Comparison of ENCODE assay signal across 1 cellular context in genomic region chr7:2710901-2711551, GRCh38.
TF ChIP-seq lines count a peak whose summit lies in the region.

No MANE protein-coding gene starts in this region.

TF ChIP-seq in GM12878, 131 proteins besides CTCF, POLR2A, EP300 and RAD21 (continued from another document and continues in another):
- no peak for TF ChIP-seq ZNF24 (IDR thresholded peaks at IDR 0.05)
- TF ChIP-seq SKIL (IDR thresholded peaks at IDR 0.05; ENCODE audit: low read depth, poor library complexity, severe bottlenecking) = peak; percentile 49
- TF ChIP-seq PAX5 (IDR thresholded peaks at IDR 0.05; ENCODE audit: borderline replicate concordance, low read depth, low read length) = peak; percentile 35; the same call in 1 of the 2 replicates
- no peak for TF ChIP-seq GABPA (IDR thresholded peaks at IDR 0.05; ENCODE audit: low read depth)
- TF ChIP-seq CREM (IDR thresholded peaks at IDR 0.05; ENCODE audit: low read depth) = peak; percentile 28; the same call in 1 of the 2 replicates
- 0 out of 2 replicates have a peak, but pooled peaks have one; percentile 49 for TF ChIP-seq TCF3 (IDR thresholded peaks at IDR 0.05; ENCODE audit: borderline replicate concordance, insufficient read depth, low read depth, low read length)
- TF ChIP-seq NFXL1 (IDR thresholded peaks at IDR 0.05; ENCODE audit: borderline replicate concordance) = no peak
- TF ChIP-seq ZNF622 (IDR thresholded peaks at IDR 0.05) = no peak
- TF ChIP-seq RAD51 (IDR thresholded peaks at IDR 0.05) = no peak
- peak; percentile 55; the same call in 1 of the 3 replicates for TF ChIP-seq POU2F2 (IDR thresholded peaks at IDR 0.05; ENCODE audit: borderline replicate concordance, low read depth, low read length)
- TF ChIP-seq BHLHE40 (IDR thresholded peaks at IDR 0.05; ENCODE audit: borderline replicate concordance in 1 of 2, low read depth in 2 of 2, low read length in 1 of 2) = peak; percentile 60 to 64; a peak in 3 of 4 replicates
- peak; percentile 78 for TF ChIP-seq NR2F1 (conservative IDR thresholded peaks at IDR 0.05)
- no peak for TF ChIP-seq E2F8 (IDR thresholded peaks at IDR 0.05; ENCODE audit: low read depth, partially characterized antibody)
- TF ChIP-seq JUND (IDR thresholded peaks at IDR 0.05; ENCODE audit: low read depth, low read length) = no peak; the same call in 1 of the 2 replicates
- TF ChIP-seq NFYA (IDR thresholded peaks at IDR 0.05; ENCODE audit: borderline replicate concordance, low read depth, low read length) = no peak
- TF ChIP-seq ATF2 (IDR thresholded peaks at IDR 0.05; ENCODE audit: low read length) = no peak
- TF ChIP-seq SIX5 (IDR thresholded peaks at IDR 0.05; ENCODE audit: low read depth, low read length, severe bottlenecking) = no peak
- TF ChIP-seq CHD4 (IDR thresholded peaks at IDR 0.05) = no peak
- no peak for TF ChIP-seq FOXK2 (IDR thresholded peaks at IDR 0.05)
- peak; percentile 63 for TF ChIP-seq PKNOX1 (IDR thresholded peaks at IDR 0.05)
- TF ChIP-seq NBN (IDR thresholded peaks at IDR 0.05) = peak; percentile 47; the same call in 1 of the 2 replicates
- no peak for TF ChIP-seq WRNIP1 (IDR thresholded peaks at IDR 0.05; ENCODE audit: borderline replicate concordance, low read depth, low read length)
- no peak for TF ChIP-seq IRF5 (IDR thresholded peaks at IDR 0.05; ENCODE audit: borderline replicate concordance)
- no peak for TF ChIP-seq MTA3 (IDR thresholded peaks at IDR 0.05; ENCODE audit: borderline replicate concordance, low read length)
- peak; percentile 68; the same call in 1 of the 2 replicates for TF ChIP-seq TCF12 (IDR thresholded peaks at IDR 0.05; ENCODE audit: low read depth, low read length)
- TF ChIP-seq SREBF1 (IDR thresholded peaks at IDR 0.05; ENCODE audit: low read length) = no peak
- TF ChIP-seq RB1 (IDR thresholded peaks at IDR 0.05; ENCODE audit: borderline replicate concordance) = no peak
- TF ChIP-seq ZNF217 (IDR thresholded peaks at IDR 0.05) = no peak
- TF ChIP-seq EED (IDR thresholded peaks at IDR 0.05; ENCODE audit: low read depth) = peak; percentile 83
- TF ChIP-seq KDM1A (IDR thresholded peaks at IDR 0.05; ENCODE audit: borderline replicate concordance) = no peak
- TF ChIP-seq MXI1 (IDR thresholded peaks at IDR 0.05; ENCODE audit: low read depth, low read length) = peak; percentile 55; the same call in 1 of the 2 replicates
- no peak for TF ChIP-seq CBX5 (IDR thresholded peaks at IDR 0.05; ENCODE audit: low read depth)
- TF ChIP-seq RCOR1 (conservative IDR thresholded peaks at IDR 0.05; ENCODE audit: low read depth, low read length) = no peak
- TF ChIP-seq ATF7 (IDR thresholded peaks at IDR 0.05; ENCODE audit: low read depth) = peak; percentile 82
- no peak; the same call in 1 of the 2 replicates for TF ChIP-seq TBL1XR1 (IDR thresholded peaks at IDR 0.05; ENCODE audit: low read depth, low read length)
- no peak for TF ChIP-seq STAT3 (IDR thresholded peaks at IDR 0.05; ENCODE audit: low read depth, low read length)
- TF ChIP-seq ZBTB11 (CRISPR knock-in tag; IDR thresholded peaks at IDR 0.05) = no peak
- TF ChIP-seq EZH2 (IDR thresholded peaks at IDR 0.05; ENCODE audit: borderline replicate concordance, control insufficient read depth, low read depth, low read length) = no peak
- no peak for TF ChIP-seq KLF5 (IDR thresholded peaks at IDR 0.05; ENCODE audit: partially characterized antibody)
- TF ChIP-seq ZNF274 (IDR thresholded peaks at IDR 0.05; ENCODE audit: insufficient read depth, insufficient read length) = no peak
- TF ChIP-seq NKRF (conservative IDR thresholded peaks at IDR 0.05) = no peak
- no peak for TF ChIP-seq ZBTB40 (IDR thresholded peaks at IDR 0.05; ENCODE audit: borderline replicate concordance)
- no peak for TF ChIP-seq BCL3 (IDR thresholded peaks at IDR 0.05; ENCODE audit: borderline replicate concordance, insufficient read depth, low read depth, low read length, poor library complexity, severe bottlenecking)
- no peak for TF ChIP-seq NRF1 (conservative IDR thresholded peaks at IDR 0.05; ENCODE audit: low read depth, low read length)
- TF ChIP-seq PAX8 (IDR thresholded peaks at IDR 0.05) = no peak
